20 cellular contexts compared by ENCODE assay signal in the genomic region with DNA sequence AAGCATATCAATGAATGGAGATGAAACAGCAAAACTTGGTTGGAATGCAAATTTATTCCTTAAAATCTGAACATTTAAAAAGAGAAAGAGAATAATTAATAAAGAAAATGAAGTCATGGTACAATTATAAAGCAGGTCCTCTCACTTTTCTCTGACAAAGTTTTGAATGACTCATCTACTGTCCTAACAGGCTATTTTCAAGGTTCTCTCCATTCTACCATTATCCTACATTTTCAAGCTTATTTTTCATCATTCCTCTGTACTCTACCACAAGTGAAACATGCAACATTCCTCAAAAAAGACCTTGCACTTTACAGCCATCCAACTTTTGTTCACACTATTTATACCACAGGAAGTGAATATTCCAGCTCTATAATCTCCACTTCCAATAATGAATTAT. TPM values are rescaled to one million over a fixed set of nuclear protein-coding genes. Genes with fewer than 3 reads are reported as not detected.
A peak's percentile ranks its signal among the peaks of the same experiment; 100 is the strongest.
DNase-seq lines count a peak whose midpoint lies in the region; ATAC-seq and TF ChIP-seq lines count a peak whose summit lies in the region.
"Had no signal": no experiment of that assay in that cellular context is flagged by ENCODE, and none has a peak within 500 bp of the region (broad histone marks: within the 10 kb centered on the region; RNA-seq: fewer than 3 reads in every experiment).

No MANE protein-coding gene starts in this region.

- H2AFZ ChIP-seq in smooth muscle cell (ENCODE audit: low read depth) (no peak overlapping the region), osteoblast (ENCODE audit: low read length) (no peak overlapping the region)

- peak; percentile 42 for DNase-seq in GM03348 (ENCODE audit: low spot score)
- DNase-seq in ascending aorta (ENCODE audit: low spot score in 2 of 2), result no peak
- peak; percentile 23 to 52 for DNase-seq in foreskin fibroblast
- no peak for DNase-seq in smooth muscle cell (lab: John Stamatoyannopoulos, UW; ENCODE audit: unreplicated experiment)
- no peak for DNase-seq in osteoblast (ENCODE audit: insufficient read length, low spot score, missing footprints)
- DNase-seq: activated CD4-positive, alpha-beta T cell treated with anti-CD3 and anti-CD28 coated beads for 48 hours; activated naive CD8-positive, alpha-beta T cell treated with anti-CD3 and anti-CD28 coated beads for 36 hours; C1 segment of cervical spinal cord; Kasumi-1; natural killer cell; NCI-H1694 treated with DMSO at 0.1 percent for 48 hours; NCI-H510A treated with DMSO at 0.1 percent for 48 hours; right cardiac atrium; SJCRH30; stimulated activated CD4-positive, alpha-beta T cell treated with anti-CD3 and anti-CD28 coated beads, Interleukin-4, amount 100 ng/mL, for 4 hours had no signal

- peaks cover 100% of the 10 kb centered on the region for H4K20me1 ChIP-seq in smooth muscle cell (ENCODE audit: low read depth)
- H4K20me1 ChIP-seq in osteoblast (ENCODE audit: insufficient read depth, low read length), result peaks cover 58% of the 10 kb centered on the region

- peak overlapping the region; percentile 18 for H3K4me2 ChIP-seq in smooth muscle cell
- no peak overlapping the region for H3K4me2 ChIP-seq in osteoblast (ENCODE audit: insufficient read depth, low read length)

- no peak overlapping the region for H3K9ac ChIP-seq in smooth muscle cell (ENCODE audit: low read depth)

- TF ChIP-seq CTCF in ascending aorta (IDR thresholded peaks at IDR 0.05) (no peak), foreskin fibroblast (IDR thresholded peaks at IDR 0.05; ENCODE audit: low read depth, low read length) (no peak), smooth muscle cell (IDR thresholded peaks at IDR 0.05; ENCODE audit: borderline replicate concordance, insufficient read depth, poor library complexity, severe bottlenecking) (no peak), osteoblast (IDR thresholded peaks at IDR 0.05; ENCODE audit: extremely low read depth, low read depth, low read length) (no peak)

- peaks cover 2% of the 10 kb centered on the region for H3F3A ChIP-seq in smooth muscle cell (ENCODE audit: low read depth)

- no peak for ATAC-seq in GM18517 (IDR thresholded peaks at IDR 0.05; ENCODE audit: unreplicated experiment)
- no peak for ATAC-seq in HG03460 (IDR thresholded peaks at IDR 0.05; ENCODE audit: unreplicated experiment)
- ATAC-seq in HG03097 (IDR thresholded peaks at IDR 0.05; ENCODE audit: low FRiP score, unreplicated experiment), result no peak
- ATAC-seq: esophagus mucosa, natural killer cell, right cardiac atrium had no signal

- intact Hi-C loops in ascending aorta (cut with DNase I), result no loop called here

- no peaks in the 10 kb centered on the region for H3K36me3 ChIP-seq in ascending aorta
- no peaks in the 10 kb centered on the region for H3K36me3 ChIP-seq in smooth muscle cell (ENCODE audit: low read depth)
- no peaks in the 10 kb centered on the region for H3K36me3 ChIP-seq in osteoblast (ENCODE audit: insufficient read depth, low read length)
- H3K36me3 ChIP-seq: SJCRH30 had no signal

- no peak overlapping the region for H3K4me3 ChIP-seq in ascending aorta
- H3K4me3 ChIP-seq in foreskin fibroblast (ENCODE audit: low read depth in 1 of 2, low read length in 2 of 2), result no peak overlapping the region
- no peak overlapping the region for H3K4me3 ChIP-seq in smooth muscle cell
- no peak overlapping the region for H3K4me3 ChIP-seq in osteoblast (ENCODE audit: insufficient read depth, low read length)
- H3K4me3 ChIP-seq: coronary artery, SJCRH30 had no signal

- no peaks in the 10 kb centered on the region for H3K9me3 ChIP-seq in ascending aorta
- H3K9me3 ChIP-seq in smooth muscle cell (replicated peaks; ENCODE audit: low read depth), result no peaks in the 10 kb centered on the region
- no peaks in the 10 kb centered on the region for H3K9me3 ChIP-seq in osteoblast (ENCODE audit: low read depth, low read length)
- H3K9me3 ChIP-seq: SJCRH30 had no signal

- H3K27me3 ChIP-seq in ascending aorta (no peaks in the 10 kb centered on the region), smooth muscle cell (ENCODE audit: low read depth) (no peaks in the 10 kb centered on the region), osteoblast (ENCODE audit: insufficient read depth, low read length) (no peaks in the 10 kb centered on the region)
- H3K27me3 ChIP-seq: SJCRH30 had no signal

- H3K4me1 ChIP-seq in ascending aorta (no peaks in the 10 kb centered on the region), smooth muscle cell (ENCODE audit: low read depth) (no peaks in the 10 kb centered on the region), osteoblast (ENCODE audit: insufficient read depth, low read length) (peaks cover 12% of the 10 kb centered on the region)
- H3K4me1 ChIP-seq: SJCRH30 had no signal

- peaks cover 99% of the 10 kb centered on the region for H3K79me2 ChIP-seq in smooth muscle cell (ENCODE audit: low read depth)
- H3K79me2 ChIP-seq in osteoblast (ENCODE audit: insufficient read depth, low read length), result peaks cover 94% of the 10 kb centered on the region

- H3K27ac ChIP-seq in ascending aorta, result peak overlapping the region; percentile 36 to 60
- H3K27ac ChIP-seq in smooth muscle cell (ENCODE audit: low read depth), result peak overlapping the region; percentile 65
- no peak overlapping the region for H3K27ac ChIP-seq in osteoblast (ENCODE audit: low read depth, low read length)
- H3K27ac ChIP-seq: coronary artery, SJCRH30 had no signal

RNA-seq across cellular contexts. Expression of gene AP4S1, which starts 36.9 kb away (rescaled TPM):
- total RNA-seq in ascending aorta (4.2 TPM), smooth muscle cell (7.6 and 9.8 TPM in 2 replicates), osteoblast (5.4 and 7.4 TPM in 2 replicates)
- 2.3 and 4.1 TPM in 2 replicates for polyA plus RNA-seq in smooth muscle cell

RNA-seq across cellular contexts. Expression of gene STRN3, which starts 37.7 kb away (rescaled TPM):
- total RNA-seq in ascending aorta (38.5 TPM), smooth muscle cell (43.6 and 66.2 TPM in 2 replicates), osteoblast (45.1 and 55.7 TPM in 2 replicates)
- polyA plus RNA-seq in smooth muscle cell, result 6.8 and 9.5 TPM in 2 replicates

Comparison
In these comparisons a context has a peak if more than half of its experiments do, and no peak if none do; other contexts are left out.
1. DNase-seq: peak in GM03348 (single experiment) and foreskin fibroblast (2 of 2); none in ascending aorta (0 of 2), smooth muscle cell (single experiment) and osteoblast (single experiment).